ENCODE assay signal across 13 cellular contexts in genomic region chr11:96229354-96229973, GRCh38.
DNase-seq lines count a peak whose midpoint lies in the region; ATAC-seq and TF ChIP-seq lines count a peak whose summit lies in the region.
"Had no signal": no experiment of that assay in that cellular context is flagged by ENCODE, and none has a peak within 500 bp of the region (broad histone marks: within the 10 kb centered on the region; RNA-seq: fewer than 3 reads in every experiment).

No MANE protein-coding gene starts in this region.

- H3K9me3 Mint-ChIP-seq in activated CD4-positive, alpha-beta T cell treated with anti-CD3 and anti-CD28 coated beads, Interleukin-2, amount 10 ng/mL, durations not matched to agents 7 days and 5 days: peaks cover 3% of the 10 kb centered on the region

- H3K4me1 Mint-ChIP-seq in activated CD4-positive, alpha-beta T cell treated with anti-CD3 and anti-CD28 coated beads, Interleukin-2, amount 10 ng/mL, durations not matched to agents 7 days and 5 days: peaks cover 58% of the 10 kb centered on the region

- TF ChIP-seq CTCF in RWPE2 (IDR thresholded peaks at IDR 0.05; ENCODE audit: poor library complexity, severe bottlenecking): no peak
- no peak for TF ChIP-seq CTCF in gastroesophageal sphincter (IDR thresholded peaks at IDR 0.05)
- no peak for TF ChIP-seq CTCF in stomach (IDR thresholded peaks at IDR 0.05)
- TF ChIP-seq CTCF in omental fat pad (IDR thresholded peaks at IDR 0.05): no peak

- intact Hi-C loops in stomach (cut with DNase I; ENCODE audit: low total_unique reads): no loop called here

- H3K9me3 ChIP-seq in RWPE2 (ENCODE audit: severe bottlenecking): no peaks in the 10 kb centered on the region
- H3K9me3 ChIP-seq in gastroesophageal sphincter: no peaks in the 10 kb centered on the region
- no peaks in the 10 kb centered on the region for H3K9me3 ChIP-seq in stomach

- CTCF ChIA-PET in activated CD4-positive, alpha-beta T cell treated with anti-CD3 and anti-CD28 coated beads, Interleukin-2, amount 10 ng/mL, durations not matched to agents 7 days and 5 days (lab: Charles Lee): interaction anchor here (1.0 to 3.1 kb wide), 3 partner anchors 11 to 114 kb away, joined by 3 to 8 read pairs (median 4); partner anchors contain the start of gene MAML2

- 0 out of 2 replicates have a peak, but pooled peaks cover 3% of the 10 kb centered on the region for H3K36me3 ChIP-seq in RWPE2 (ENCODE audit: low read depth)
- H3K36me3 ChIP-seq in gastroesophageal sphincter: no peaks in the 10 kb centered on the region
- H3K36me3 ChIP-seq in stomach: no peaks in the 10 kb centered on the region

- peak overlapping the region; percentile 39 for H3K27ac Mint-ChIP-seq in activated CD4-positive, alpha-beta T cell treated with anti-CD3 and anti-CD28 coated beads, Interleukin-2, amount 10 ng/mL, durations not matched to agents 7 days and 5 days
- H3K27ac Mint-ChIP-seq: B cell had no signal

- no peak for DNase-seq in activated CD4-positive, alpha-beta T cell treated with anti-CD3 and anti-CD28 coated beads, Interleukin-2, amount 10 ng/mL, durations not matched to agents 7 days and 5 days
- DNase-seq in activated CD4-positive, alpha-beta T cell treated with anti-CD3 and anti-CD28 coated beads for 4 hours: no peak
- no peak for DNase-seq in RWPE2 (ENCODE audit: low spot score)
- DNase-seq in stomach: no peak
- DNase-seq in NCI-H1092 (lab: John Stamatoyannopoulos, UW): no peak
- no peak for DNase-seq in D341Med (ENCODE audit: low spot score)
- no peak for DNase-seq in omental fat pad (ENCODE audit: low spot score)
- DNase-seq: activated CD8-positive, alpha-beta memory T cell treated with anti-CD3 and anti-CD28 coated beads, Interleukin-2, amount 50 U/mL, for 48 hours; effector CD4-positive, alpha-beta T cell; NCI-H1092 treated with DMSO at 0.1 percent for 48 hours; stimulated activated CD4-positive, alpha-beta T cell treated with anti-CD3 and anti-CD28 coated beads, Interleukin-12 subunit alpha, Interleukin-12 subunit beta, amount 100 ng/mL, for 4 hours had no signal

- no peaks in the 10 kb centered on the region for H3K27me3 Mint-ChIP-seq in activated CD4-positive, alpha-beta T cell treated with anti-CD3 and anti-CD28 coated beads, Interleukin-2, amount 10 ng/mL, durations not matched to agents 7 days and 5 days
- H3K27me3 Mint-ChIP-seq: B cell had no signal

- WGBS in gastroesophageal sphincter (ENCODE audit: low coverage in 1 of 2), 2 donors: 76 to 82% methylated on average over 2 of the region's 2 CpGs
- WGBS in stomach, 5 donors: 69 to 80% (median 80%) methylated on average over 2 of the region's 2 CpGs

- peaks cover 46% of the 10 kb centered on the region for H3K4me1 ChIP-seq in RWPE2 (ENCODE audit: insufficient read depth, poor library complexity, severe bottlenecking)
- H3K4me1 ChIP-seq in gastroesophageal sphincter: peaks cover 0 to 42% (median 25%) of the 10 kb centered on the region in 3 donors
- H3K4me1 ChIP-seq in stomach: peaks cover 5 to 25% (median 15%) of the 10 kb centered on the region in 4 donors

- H3K4me3 Mint-ChIP-seq in activated CD4-positive, alpha-beta T cell treated with anti-CD3 and anti-CD28 coated beads, Interleukin-2, amount 10 ng/mL, durations not matched to agents 7 days and 5 days: no peak overlapping the region
- H3K4me3 Mint-ChIP-seq: B cell had no signal

- peaks cover 35% of the 10 kb centered on the region for H3K36me3 Mint-ChIP-seq in activated CD4-positive, alpha-beta T cell treated with anti-CD3 and anti-CD28 coated beads, Interleukin-2, amount 10 ng/mL, durations not matched to agents 7 days and 5 days (ENCODE audit: low read depth)

- H3K27me3 ChIP-seq in RWPE2 (ENCODE audit: insufficient read depth, poor library complexity, severe bottlenecking): no peaks in the 10 kb centered on the region
- no peaks in the 10 kb centered on the region for H3K27me3 ChIP-seq in gastroesophageal sphincter
- no peaks in the 10 kb centered on the region for H3K27me3 ChIP-seq in stomach

- TF ChIP-seq POLR2A in gastroesophageal sphincter (IDR thresholded peaks at IDR 0.05) (no peak), stomach (IDR thresholded peaks at IDR 0.05) (no peak)

- H3K4me3 ChIP-seq in RWPE2 (ENCODE audit: severe bottlenecking) (no peak overlapping the region), gastroesophageal sphincter (no peak overlapping the region), stomach (no peak overlapping the region)

- H3K27ac ChIP-seq in RWPE2 (ENCODE audit: poor library complexity, severe bottlenecking): peak overlapping the region; percentile 95
- peak overlapping the region in 3 of 4 donors; percentile 5 to 65 (median 21) for H3K27ac ChIP-seq in gastroesophageal sphincter
- peak overlapping the region in 3 of 5 donors; percentile 38 to 69 (median 47) for H3K27ac ChIP-seq in stomach

- ATAC-seq in RWPE2 (ENCODE audit: low read depth): no peak
- no peak for ATAC-seq in gastroesophageal sphincter
- ATAC-seq in omental fat pad (ENCODE audit: low FRiP score): no peak

- POLR2A ChIA-PET in activated CD4-positive, alpha-beta T cell treated with anti-CD3 and anti-CD28 coated beads, Interleukin-2, amount 10 ng/mL, durations not matched to agents 7 days and 5 days (lab: Charles Lee): no interaction called here

- TF ChIP-seq EP300 in gastroesophageal sphincter (IDR thresholded peaks at IDR 0.05) (no peak), stomach (IDR thresholded peaks at IDR 0.05) (no peak)

Comparison
In these comparisons a context has a peak if more than half of its experiments do, and no peak if none do; other contexts are left out.
1. H3K27ac ChIP-seq: peak in every context shown above with its lines; median percentile 95 in RWPE2; 47 in stomach; 21 in gastroesophageal sphincter.